In genomic region chr7:141071260-141071854, GRCh38 we compare ENCODE assay signal across 9 cellular contexts. TPM values are rescaled to one million over a fixed set of nuclear protein-coding genes. Genes with fewer than 3 reads are reported as not detected.
A peak's percentile ranks its signal among the peaks of the same experiment; 100 is the strongest.
DNase-seq lines count a peak whose midpoint lies in the region; ATAC-seq and TF ChIP-seq lines count a peak whose summit lies in the region.
"Had no signal": no experiment of that assay in that cellular context is flagged by ENCODE, and none has a peak within 500 bp of the region (broad histone marks: within the 10 kb centered on the region; RNA-seq: fewer than 3 reads in every experiment).

No MANE protein-coding gene starts in this region.

- H3K4me1 ChIP-seq in CD4-positive, alpha-beta memory T cell (ENCODE audit: insufficient read depth, low read length) = peaks cover 24% of the 10 kb centered on the region

- POLR2A ChIA-PET in CD4-positive, alpha-beta memory T cell (lab: Charles Lee; ENCODE audit: partially characterized antibody) = interaction anchor here (1.3 to 1.6 kb wide), 2 partner anchors 18 to 56 kb away, joined by 4 to 9 read pairs; partner anchors contain the start of gene MRPS33

- H3K9me3 ChIP-seq in CD4-positive, alpha-beta memory T cell (ENCODE audit: control insufficient read depth in 1 of 2, low read length in 2 of 2) = no peaks in the 10 kb centered on the region
- peaks cover 2% of the 10 kb centered on the region for H3K9me3 ChIP-seq in iPS-18c (ENCODE audit: control insufficient read depth, insufficient read depth, low read length)
- H3K9me3 ChIP-seq: neutrophil had no signal

- peak overlapping the region in 6 of 7 donors; percentile 16 to 95 (median 60) for H3K27ac Mint-ChIP-seq in CD4-positive, alpha-beta memory T cell

- no peaks in the 10 kb centered on the region for H3K36me3 ChIP-seq in CD4-positive, alpha-beta memory T cell (ENCODE audit: insufficient read depth, low read length)
- H3K36me3 ChIP-seq in brain microvascular endothelial cell (replicated peaks) = no peaks in the 10 kb centered on the region
- H3K36me3 ChIP-seq: neutrophil had no signal

- CTCF ChIA-PET in CD4-positive, alpha-beta memory T cell (lab: Charles Lee; ENCODE audit: partially characterized antibody) = interaction anchor here (1.4 to 1.5 kb wide), 2 partner anchors 57 to 463 kb away, joined by 4 to 7 read pairs; partner anchors contain the start of gene MRPS33

- intact Hi-C loops in CD4-positive, alpha-beta memory T cell (cut with micrococcal nuclease) = loop anchor here (2.0 kb wide), 1 partner anchor 461 kb away; no protein-coding TSS in a partner anchor

- peaks cover 28% of the 10 kb centered on the region in 2 donors for H3K27me3 Mint-ChIP-seq in CD4-positive, alpha-beta memory T cell

- peak overlapping the region; percentile 29 to 59 for H3K4me3 ChIP-seq in CD4-positive, alpha-beta memory T cell (ENCODE audit: low read length in 2 of 2)
- peak overlapping the region; percentile 53 for H3K4me3 ChIP-seq in brain microvascular endothelial cell (ENCODE audit: low read depth, low read length)
- H3K4me3 ChIP-seq in iPS-18c (ENCODE audit: insufficient read depth, low read depth, low read length) = peak overlapping the region; percentile 71; the same call in 1 of the 2 replicates
- peak overlapping the region in 6 of 7 experiments; percentile 21 to 46 (median 33) for H3K4me3 ChIP-seq in skin epidermis

- H3K4me1 Mint-ChIP-seq in CD4-positive, alpha-beta memory T cell = peaks cover 9 to 35% (median 20%) of the 10 kb centered on the region in 4 donors

- peak in 4 of 5 donors; percentile 33 to 45 (median 38) for DNase-seq in CD4-positive, alpha-beta memory T cell
- DNase-seq in LHCN-M2 (ENCODE audit: low read depth) (peak; percentile 55), SHP77 treated with DMSO at 0.1 percent for 48 hours (lab: John Stamatoyannopoulos, UW) (peak; percentile 76), brain microvascular endothelial cell (no peak)

- no peak for ATAC-seq in GM18867 (IDR thresholded peaks at IDR 0.05; ENCODE audit: unreplicated experiment)
- ATAC-seq in activated CD4-positive, CD25-positive, alpha-beta regulatory T cell treated with anti-CD3 and anti-CD28 coated beads, Interleukin-2, amount 50 U/mL, for 24 hours = no peak

- H3K27ac ChIP-seq in CD4-positive, alpha-beta memory T cell (ENCODE audit: low read depth, low read length) = no peak overlapping the region
- H3K27ac ChIP-seq in brain microvascular endothelial cell = no peak overlapping the region
- no peak overlapping the region for H3K27ac ChIP-seq in skin epidermis
- H3K27ac ChIP-seq: neutrophil had no signal

- no peaks in the 10 kb centered on the region for H3K36me3 Mint-ChIP-seq in CD4-positive, alpha-beta memory T cell

- in situ Hi-C loops in brain microvascular endothelial cell (cut with HindIII; ENCODE audit: low pct_ligation_motif_present, low sequenced_read_pairs) = no loop called here

- H3K4me3 Mint-ChIP-seq in CD4-positive, alpha-beta memory T cell = peak overlapping the region; percentile 82 to 94 (median 86)

- TF ChIP-seq CTCF in brain microvascular endothelial cell (IDR thresholded peaks at IDR 0.05; ENCODE audit: low read depth, low read length, missing control alignments) = peak; percentile 29

- H3K9me3 Mint-ChIP-seq in CD4-positive, alpha-beta memory T cell = peaks cover 0 to 2% (median 0%) of the 10 kb centered on the region in 8 donors

- peaks cover 15% of the 10 kb centered on the region for H3K27me3 ChIP-seq in CD4-positive, alpha-beta memory T cell (ENCODE audit: insufficient read depth, low read length)
- H3K27me3 ChIP-seq in brain microvascular endothelial cell (replicated peaks) = peaks cover 42% of the 10 kb centered on the region

RNA-seq across cellular contexts. Expression of gene TMEM178B, which starts 2.5 kb away (rescaled TPM):
- total RNA-seq in CD4-positive, alpha-beta memory T cell = under 1 TPM; 0.76 to 0.89 TPM
- under 1 TPM; 0.20 to 0.23 TPM for polyA plus RNA-seq in CD4-positive, alpha-beta memory T cell
- total RNA-seq in LHCN-M2 (2014; rRNA removed) = 0.34 and 0.45 TPM in 2 replicates
- 4.7 TPM for polyA plus RNA-seq in LHCN-M2 (2012)

RNA-seq across cellular contexts. Expression of gene MRPS33, which starts 56.6 kb away (rescaled TPM):
- 10 to 100 TPM; 46.7 to 48.0 TPM for total RNA-seq in CD4-positive, alpha-beta memory T cell
- 10 to 100 TPM; 80.0 to 88.0 TPM for polyA plus RNA-seq in CD4-positive, alpha-beta memory T cell
- 36.1 and 42.9 TPM in 2 replicates for total RNA-seq in LHCN-M2 (2014; rRNA removed)
- 181 TPM for polyA plus RNA-seq in LHCN-M2 (2012)
